In genomic region chr6:153852481-153852880, GRCh38 we compare ENCODE assay signal across 25 cellular contexts.
"Had no signal": no experiment of that assay in that cellular context is flagged by ENCODE, and none has a peak within 500 bp of the region (broad histone marks: within the 10 kb centered on the region; RNA-seq: fewer than 3 reads in every experiment).

No MANE protein-coding gene starts in this region.

- H3K27ac ChIP-seq: colonic mucosa, psoas muscle, right lobe of liver, stomach, vagina had no signal

- H3K4me3 Mint-ChIP-seq: activated CD4-positive, alpha-beta memory T cell treated with anti-CD3 and anti-CD28 coated beads, Interleukin-2, amount 10 ng/mL, durations not matched to agents 7 days and 5 days; activated CD8-positive, alpha-beta memory T cell treated with anti-CD3 and anti-CD28 coated beads, Interleukin-2, amount 10 ng/mL, durations not matched to agents 7 days and 5 days; activated naive CD8-positive, alpha-beta T cell treated with anti-CD3 and anti-CD28 coated beads, Interleukin-2, amount 10 ng/mL, durations not matched to agents 7 days and 5 days; activated T-helper 17 cell treated with anti-CD3 and anti-CD28 coated beads, Interleukin-2, amount 50 U/mL, for 72 hours; stimulated activated effector memory CD8-positive, alpha-beta T cell treated with anti-CD3 and anti-CD28 coated beads, Interleukin-12 subunit alpha, Interleukin-12 subunit beta, amount 100 ng/mL, for 72 hours had no signal

- DNase-seq: activated CD4-positive, alpha-beta memory T cell treated with anti-CD3 and anti-CD28 coated beads, Interleukin-2, amount 10 ng/mL, durations not matched to agents 7 days and 5 days; activated CD4-positive, alpha-beta T cell treated with anti-CD3 and anti-CD28 coated beads for 48 hours; activated CD4-positive, CD25-positive, alpha-beta regulatory T cell; activated CD8-positive, alpha-beta memory T cell treated with anti-CD3 and anti-CD28 coated beads, Interleukin-2, amount 10 ng/mL, durations not matched to agents 7 days and 5 days; activated naive CD4-positive, alpha-beta T cell; activated naive CD8-positive, alpha-beta T cell treated with anti-CD3 and anti-CD28 coated beads, Interleukin-2, amount 10 ng/mL, durations not matched to agents 7 days and 5 days; amygdala; central memory CD4-positive, alpha-beta T cell; colonic mucosa; erythroblast; foreskin melanocyte; glutamatergic neuron; kidney; occipital lobe; psoas muscle; right lobe of liver; stimulated activated CD4-positive, alpha-beta T cell treated with anti-CD3 and anti-CD28 coated beads, Interleukin-4, amount 100 ng/mL, for 24 hours; stomach; T-helper 9 cell; trophoblast cell had no signal

- H3K9me3 Mint-ChIP-seq: activated naive CD8-positive, alpha-beta T cell treated with anti-CD3 and anti-CD28 coated beads, Interleukin-2, amount 10 ng/mL, durations not matched to agents 7 days and 5 days; stimulated activated effector memory CD8-positive, alpha-beta T cell treated with anti-CD3 and anti-CD28 coated beads, Interleukin-12 subunit alpha, Interleukin-12 subunit beta, amount 100 ng/mL, for 72 hours had no signal

- H3K27ac Mint-ChIP-seq: activated CD4-positive, alpha-beta memory T cell treated with anti-CD3 and anti-CD28 coated beads, Interleukin-2, amount 10 ng/mL, durations not matched to agents 7 days and 5 days; activated CD8-positive, alpha-beta memory T cell treated with anti-CD3 and anti-CD28 coated beads, Interleukin-2, amount 10 ng/mL, durations not matched to agents 7 days and 5 days; activated naive CD8-positive, alpha-beta T cell treated with anti-CD3 and anti-CD28 coated beads, Interleukin-2, amount 10 ng/mL, durations not matched to agents 7 days and 5 days; activated T-helper 17 cell treated with anti-CD3 and anti-CD28 coated beads, Interleukin-2, amount 50 U/mL, for 72 hours; stimulated activated effector memory CD8-positive, alpha-beta T cell treated with anti-CD3 and anti-CD28 coated beads, Interleukin-12 subunit alpha, Interleukin-12 subunit beta, amount 100 ng/mL, for 72 hours had no signal

- H3K36me3 Mint-ChIP-seq: activated CD8-positive, alpha-beta memory T cell treated with anti-CD3 and anti-CD28 coated beads, Interleukin-2, amount 10 ng/mL, durations not matched to agents 7 days and 5 days; activated naive CD8-positive, alpha-beta T cell treated with anti-CD3 and anti-CD28 coated beads, Interleukin-2, amount 10 ng/mL, durations not matched to agents 7 days and 5 days; stimulated activated effector memory CD8-positive, alpha-beta T cell treated with anti-CD3 and anti-CD28 coated beads, Interleukin-12 subunit alpha, Interleukin-12 subunit beta, amount 100 ng/mL, for 72 hours had no signal

- H3K27me3 Mint-ChIP-seq: activated CD4-positive, alpha-beta memory T cell treated with anti-CD3 and anti-CD28 coated beads, Interleukin-2, amount 10 ng/mL, durations not matched to agents 7 days and 5 days; activated CD8-positive, alpha-beta memory T cell treated with anti-CD3 and anti-CD28 coated beads, Interleukin-2, amount 10 ng/mL, durations not matched to agents 7 days and 5 days; activated naive CD8-positive, alpha-beta T cell treated with anti-CD3 and anti-CD28 coated beads, Interleukin-2, amount 10 ng/mL, durations not matched to agents 7 days and 5 days; activated T-helper 17 cell treated with anti-CD3 and anti-CD28 coated beads, Interleukin-2, amount 50 U/mL, for 72 hours had no signal

- H3K4me3 ChIP-seq: colonic mucosa, psoas muscle, right lobe of liver, smooth muscle cell, stomach, vagina had no signal

- ATAC-seq: activated CD8-positive, alpha-beta memory T cell treated with anti-CD3 and anti-CD28 coated beads, Interleukin-2, amount 10 ng/mL, durations not matched to agents 7 days and 5 days; activated T-helper 17 cell treated with anti-CD3 and anti-CD28 coated beads, Interleukin-2, amount 50 U/mL, for 72 hours; left lobe of liver; psoas muscle; right lobe of liver; stimulated activated effector memory CD8-positive, alpha-beta T cell treated with anti-CD3 and anti-CD28 coated beads, Interleukin-12 subunit alpha, Interleukin-12 subunit beta, amount 100 ng/mL, for 72 hours had no signal

- H3K27me3 ChIP-seq: colonic mucosa, right lobe of liver, stomach, vagina had no signal

- H3K4me1 Mint-ChIP-seq: activated CD4-positive, alpha-beta memory T cell treated with anti-CD3 and anti-CD28 coated beads, Interleukin-2, amount 10 ng/mL, durations not matched to agents 7 days and 5 days; activated CD8-positive, alpha-beta memory T cell treated with anti-CD3 and anti-CD28 coated beads, Interleukin-2, amount 10 ng/mL, durations not matched to agents 7 days and 5 days; activated naive CD8-positive, alpha-beta T cell treated with anti-CD3 and anti-CD28 coated beads, Interleukin-2, amount 10 ng/mL, durations not matched to agents 7 days and 5 days; activated T-helper 17 cell treated with anti-CD3 and anti-CD28 coated beads, Interleukin-2, amount 50 U/mL, for 72 hours; stimulated activated effector memory CD8-positive, alpha-beta T cell treated with anti-CD3 and anti-CD28 coated beads, Interleukin-12 subunit alpha, Interleukin-12 subunit beta, amount 100 ng/mL, for 72 hours had no signal
